Comparison of ENCODE assay signal across 8 cellular contexts in the genomic region with DNA sequence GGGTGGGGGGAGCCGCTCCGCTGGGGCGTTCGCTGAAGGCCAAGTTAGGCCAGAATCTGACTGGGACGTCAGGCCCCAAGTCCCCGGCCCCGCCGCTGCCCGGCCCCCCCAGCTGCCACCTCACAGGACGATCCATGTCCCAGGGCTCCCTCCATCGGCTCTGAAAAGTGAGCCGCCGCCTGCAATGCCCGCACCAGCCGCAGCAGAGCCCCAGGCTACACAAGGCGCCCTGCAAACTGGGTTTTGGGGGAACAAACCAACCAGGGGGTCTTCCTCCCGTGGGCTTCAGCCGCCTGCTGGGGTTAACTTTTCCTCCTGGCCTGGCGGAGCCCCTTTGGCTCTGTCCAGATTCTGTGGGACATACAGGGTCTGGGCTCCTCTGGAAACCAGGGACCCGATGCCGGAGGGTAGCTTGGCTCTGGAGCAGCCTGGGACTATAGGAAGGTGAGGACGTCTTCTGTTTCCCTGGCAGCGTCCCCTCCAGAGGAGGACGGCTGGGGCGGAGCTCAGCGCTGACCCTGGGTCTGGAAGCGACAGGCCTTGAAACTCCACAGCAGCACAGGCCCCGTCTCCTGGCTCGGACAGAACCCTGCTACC. TPM values are rescaled to one million over a fixed set of nuclear protein-coding genes. Genes with fewer than 3 reads are reported as not detected.
DNase-seq lines count a peak whose midpoint lies in the region; ATAC-seq and TF ChIP-seq lines count a peak whose summit lies in the region.

No MANE protein-coding gene starts in this region.

- CTCF ChIA-PET in BJ (lab: Yijun Ruan, JAX) (interaction anchor here (0.6 to 1.6 kb wide), 6 partner anchors 9 to 306 kb away, joined by 3 read pairs; partner anchors contain the start of gene MRPL28), HCT116 (lab: Charles Lee) (no interaction called here)

- BruUV-seq in HCT116 (replicated peaks; lab: Mats Ljungman, UMichigan), result no TSS peak

- TF ChIP-seq POLR2A in HCT116 (IDR thresholded peaks at IDR 0.05; ENCODE audit: borderline replicate concordance, extremely low read depth, insufficient read depth, insufficient read length) (no peak), erythroblast (IDR thresholded peaks at IDR 0.05; ENCODE audit: low read length) (no peak)

- H3K27ac Mint-ChIP-seq in naive B cell, result peak overlapping the region in 3 of 6 donors; percentile 84 to 94 (median 89)

- peak overlapping the region; percentile 58 for H3K27ac ChIP-seq in HCT116 (ENCODE audit: low read depth, low read length)
- H3K27ac ChIP-seq in VCaP, result peak overlapping the region; percentile 24; the same call in 1 of the 2 replicates
- peak overlapping the region in 1 of 2 donors; percentile 22 for H3K27ac ChIP-seq in aorta (ENCODE audit: low read depth in 1 of 2, low read length in 2 of 2)

- RAD21 ChIA-PET in HCT116 (lab: Charles Lee; ENCODE audit: low non-redundant PET in 1 of 2, low total read pairs in 2 of 2, uncharacterized antibody in 2 of 2, unreplicated experiment in 2 of 2), result no interaction called here

- TF ChIP-seq CTCF in BJ (IDR thresholded peaks at IDR 0.05; ENCODE audit: insufficient read depth, low read depth, low read length), result peak; percentile 51
- TF ChIP-seq CTCF in HCT116 (IDR thresholded peaks at IDR 0.05 in 2 of 3, conservative IDR thresholded peaks at IDR 0.05 in 1 of 3; ENCODE audit: borderline replicate concordance in 1 of 3, insufficient read depth in 1 of 3, low read depth in 2 of 3, low read length in 2 of 3), result peak in 2 of 3 experiments; percentile 33 to 35; a peak in 4 of 6 replicates
- peak; percentile 29; the same call in 1 of the 2 replicates for TF ChIP-seq CTCF in VCaP (conservative IDR thresholded peaks at IDR 0.05)

- WGBS in aorta, 2 donors, result 14 to 20% methylated on average over 18 to 29 of the region's 29 CpGs

- no peak for TF ChIP-seq RAD21 in HCT116 (IDR thresholded peaks at IDR 0.05; ENCODE audit: low read depth)

- no peaks in the 10 kb centered on the region for H3K36me3 Mint-ChIP-seq in naive B cell

- H3K9me3 ChIP-seq in HCT116 (ENCODE audit: control insufficient read depth in 1 of 2, insufficient read depth in 1 of 2, low read depth in 1 of 2, low read length in 2 of 2), result no peaks in the 10 kb centered on the region
- no peaks in the 10 kb centered on the region for H3K9me3 ChIP-seq in aorta (ENCODE audit: control insufficient read depth, low read length)

- H3K27me3 Mint-ChIP-seq in naive B cell, result no peaks in the 10 kb centered on the region

- H3K9me2 ChIP-seq in HCT116 (ENCODE audit: insufficient read depth), result no peaks in the 10 kb centered on the region

- H3K9me3 Mint-ChIP-seq in naive B cell, result no peaks in the 10 kb centered on the region

- H3K4me2 ChIP-seq in HCT116 (ENCODE audit: low read length), result peak overlapping the region; percentile 12; the same call in 1 of the 2 replicates

- H3K27me3 ChIP-seq in BJ (ENCODE audit: control insufficient read depth, insufficient read depth, low read length) (no peaks in the 10 kb centered on the region), HCT116 (ENCODE audit: insufficient read depth, low read length) (no peaks in the 10 kb centered on the region), aorta (ENCODE audit: control insufficient read depth in 1 of 2, insufficient read depth in 2 of 2, low read length in 1 of 2) (no peaks in the 10 kb centered on the region)

- H3K4me1 Mint-ChIP-seq in naive B cell, result peaks cover 21 to 44% (median 22%) of the 10 kb centered on the region in 3 donors

- no peaks in the 10 kb centered on the region for H4K20me1 ChIP-seq in HCT116 (ENCODE audit: insufficient read depth)

- H3K4me3 ChIP-seq in BJ (ENCODE audit: low read depth, low read length) (no peak overlapping the region; the same call in 1 of the 2 replicates), HCT116 (replicated peaks in 1 of 2; ENCODE audit: low read depth in 1 of 2, low read length in 2 of 2) (no peak overlapping the region), aorta (ENCODE audit: low read length in 2 of 2) (no peak overlapping the region)

- no peak overlapping the region for H3K9ac ChIP-seq in HCT116 (ENCODE audit: low read length)

- H3K4me1 ChIP-seq in HCT116 (ENCODE audit: control insufficient read depth in 1 of 2, insufficient read depth in 2 of 2, low read length in 2 of 2), result peaks cover 3 to 22% of the 10 kb centered on the region in 2 experiments; a peak in 2 of 4 replicates
- no peaks in the 10 kb centered on the region for H3K4me1 ChIP-seq in aorta (ENCODE audit: control insufficient read depth in 1 of 2, insufficient read depth in 2 of 2, low read length in 2 of 2)

- POLR2A ChIA-PET in BJ (lab: Charles Lee) (no interaction called here), HCT116 (lab: Charles Lee) (no interaction called here)

- DNase-seq in BJ (ENCODE audit: low read depth) (no peak), HCT116 (ENCODE audit: low read depth, low spot score) (peak; percentile 28), erythroblast (lab: John Stamatoyannopoulos, UW) (peak; percentile 71 to 83), naive B cell (peak; percentile 25), aorta (peak; percentile 86 to 93)

- peak; percentile 46 for ATAC-seq in HCT116
- no peak for ATAC-seq in naive B cell (ENCODE audit: low read depth in 2 of 2)
- peak; percentile 58 for ATAC-seq in aorta (ENCODE audit: low FRiP score)
- ATAC-seq in GM19463 (IDR thresholded peaks at IDR 0.05; ENCODE audit: unreplicated experiment), result no peak
- ATAC-seq in HG03354 (IDR thresholded peaks at IDR 0.05; ENCODE audit: poor library complexity, severe bottlenecking, unreplicated experiment), result no peak

- H3K79me2 ChIP-seq in HCT116 (ENCODE audit: insufficient read depth, low read length), result no peaks in the 10 kb centered on the region

- peak overlapping the region; percentile 69 to 96 (median 80) for H3K4me3 Mint-ChIP-seq in naive B cell

- H3K36me3 ChIP-seq in BJ (ENCODE audit: control insufficient read depth, insufficient read depth, low read length), result peaks cover 10% of the 10 kb centered on the region
- no peaks in the 10 kb centered on the region for H3K36me3 ChIP-seq in HCT116 (ENCODE audit: control insufficient read depth in 1 of 2, insufficient read depth in 2 of 2, low read length in 2 of 2)
- no peaks in the 10 kb centered on the region for H3K36me3 ChIP-seq in aorta (ENCODE audit: control insufficient read depth in 1 of 2, insufficient read depth in 2 of 2, low read length in 1 of 2)

- H2AFZ ChIP-seq in HCT116 (ENCODE audit: low read depth, low read length, poor library complexity, severe bottlenecking), result no peak overlapping the region

- intact Hi-C loops in HCT116 (cut with micrococcal nuclease) (loop anchor here (10.0 kb wide), 1 partner anchor 97 kb away; no protein-coding TSS in a partner anchor), aorta (cut with DNase I) (loop anchor here in 1 of 2 donors (10.0 kb wide), 1 partner anchor 267 kb away; the partner anchor contains the start of gene RHOT2)

TF ChIP-seq in HCT116, 20 proteins besides CTCF, POLR2A, EP300 and RAD21 (continues in another document):
- no peak for TF ChIP-seq POLR2AphosphoS5 (IDR thresholded peaks at IDR 0.05; ENCODE audit: low read depth, low read length)
- TF ChIP-seq, protein P1, sequence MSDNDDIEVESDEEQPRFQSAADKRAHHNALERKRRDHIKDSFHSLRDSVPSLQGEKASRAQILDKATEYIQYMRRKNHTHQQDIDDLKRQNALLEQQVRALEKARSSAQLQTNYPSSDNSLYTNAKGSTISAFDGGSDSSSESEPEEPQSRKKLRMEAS (IDR thresholded peaks at IDR 0.05), result no peak
- TF ChIP-seq SP1 (IDR thresholded peaks at IDR 0.05; ENCODE audit: low read depth), result no peak
- no peak for TF ChIP-seq SRF (IDR thresholded peaks at IDR 0.05; ENCODE audit: low read depth)
- TF ChIP-seq, protein P2, sequence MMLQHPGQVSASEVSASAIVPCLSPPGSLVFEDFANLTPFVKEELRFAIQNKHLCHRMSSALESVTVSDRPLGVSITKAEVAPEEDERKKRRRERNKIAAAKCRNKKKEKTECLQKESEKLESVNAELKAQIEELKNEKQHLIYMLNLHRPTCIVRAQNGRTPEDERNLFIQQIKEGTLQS (IDR thresholded peaks at IDR 0.05), result no peak
- no peak for TF ChIP-seq EZH2phosphoT487 (IDR thresholded peaks at IDR 0.05; ENCODE audit: borderline replicate concordance)

RNA-seq across cellular contexts. Expression of gene NME4, which starts 0.8 kb away (rescaled TPM):
- polyA plus RNA-seq in BJ (2011; rRNA removed), result 227 and 290 TPM in 2 replicates
- 83.9 and 109 TPM in 2 replicates for polyA minus RNA-seq in BJ (2011; rRNA and poly(A)+ RNA removed)
- 68.2 TPM for total RNA-seq in HCT116 (2021; ENCODE audit: unreplicated experiment)
- polyA plus RNA-seq in HCT116 (2012), result 84.8 and 86.0 TPM in 2 replicates
- 100 to 1,000 TPM in 1 of 6 donors, 10 to 100 TPM in 5; 56.9 to 104 (median 65.1) TPM for polyA plus RNA-seq in naive B cell (ENCODE audit: low read depth in 6 of 6)
- 10 to 100 TPM; 65.6 to 81.9 TPM for total RNA-seq in aorta
- polyA plus RNA-seq in aorta, result 100 to 1,000 TPM in 1 of 2 donors, 10 to 100 TPM in 1; 95.5 to 128 TPM

RNA-seq across cellular contexts. Expression of gene DECR2, which starts 3.9 kb away (rescaled TPM):
- 14.7 and 23.6 TPM in 2 replicates for polyA plus RNA-seq in BJ (2011; rRNA removed)
- polyA minus RNA-seq in BJ (2011; rRNA and poly(A)+ RNA removed), result 8.3 and 11.2 TPM in 2 replicates
- total RNA-seq in HCT116 (2021; ENCODE audit: unreplicated experiment), result 17.1 TPM
- 13.6 and 15.8 TPM in 2 replicates for polyA plus RNA-seq in HCT116 (2012)
- polyA plus RNA-seq in naive B cell (ENCODE audit: low read depth in 6 of 6), result 1 to 10 TPM; 3.8 to 9.4 (median 5.2) TPM
- 10 to 100 TPM; 10.9 to 15.9 TPM for total RNA-seq in aorta
- 10 to 100 TPM; 16.2 to 21.8 TPM for polyA plus RNA-seq in aorta

RNA-seq across cellular contexts. Expression of gene PGAP6, which starts 16.1 kb away (rescaled TPM):
- 65.2 and 131 TPM in 2 replicates for polyA plus RNA-seq in BJ (2011; rRNA removed)
- 75.0 and 127 TPM in 2 replicates for polyA minus RNA-seq in BJ (2011; rRNA and poly(A)+ RNA removed)
- 35.4 TPM for total RNA-seq in HCT116 (2021; ENCODE audit: unreplicated experiment)
- polyA plus RNA-seq in HCT116 (2012), result 37.4 and 48.1 TPM in 2 replicates
- polyA plus RNA-seq in naive B cell (ENCODE audit: low read depth in 6 of 6), result 10 to 100 TPM in 5 of 6 donors, 1 to 10 TPM in 1; 7.1 to 24.3 (median 17.2) TPM
- total RNA-seq in aorta, result 10 to 100 TPM; 38.9 to 39.0 TPM
- 10 to 100 TPM; 27.4 to 41.4 TPM for polyA plus RNA-seq in aorta

RNA-seq across cellular contexts. Expression of gene MRPL28, which starts 27.5 kb away (rescaled TPM):
- polyA plus RNA-seq in BJ (2011; rRNA removed) (143 and 188 TPM in 2 replicates), naive B cell (ENCODE audit: low read depth in 6 of 6) (10 to 100 TPM; 60.1 to 76.8 (median 65.7) TPM), aorta (100 to 1,000 TPM in 1 of 2 donors, 10 to 100 TPM in 1; 42.6 to 107 TPM)
- 22.3 and 33.3 TPM in 2 replicates for polyA minus RNA-seq in BJ (2011; rRNA and poly(A)+ RNA removed)
- total RNA-seq in HCT116 (2021; ENCODE audit: unreplicated experiment) (61.4 TPM), aorta (10 to 100 TPM; 35.5 to 38.0 TPM)
- 68.8 and 76.4 TPM in 2 replicates for polyA plus RNA-seq in HCT116 (2012)

RNA-seq across cellular contexts. Expression of gene RAB11FIP3, which starts 27.6 kb away (rescaled TPM):
- 8.6 and 13.3 TPM in 2 replicates for polyA plus RNA-seq in BJ (2011; rRNA removed)
- polyA minus RNA-seq in BJ (2011; rRNA and poly(A)+ RNA removed), result 9.6 and 12.4 TPM in 2 replicates
- 12.8 TPM for total RNA-seq in HCT116 (2021; ENCODE audit: unreplicated experiment)
- polyA plus RNA-seq in HCT116 (2012), result 8.8 and 9.8 TPM in 2 replicates
- 1 to 10 TPM; 1.0 to 4.8 (median 1.9) TPM for polyA plus RNA-seq in naive B cell (ENCODE audit: low read depth in 6 of 6)
- total RNA-seq in aorta, result 10 to 100 TPM; 60.5 to 63.3 TPM
- polyA plus RNA-seq in aorta, result 10 to 100 TPM; 22.0 to 68.8 TPM

Comparison
In these comparisons a context has a peak if more than half of its experiments do, and no peak if none do; other contexts are left out.
1. ATAC-seq: peak in HCT116 (single experiment) and aorta (single experiment); none in naive B cell (0 of 2), GM19463 (single experiment) and HG03354 (single experiment).
2. Peak in every context shown above with its lines, with median percentiles within 50 percentile points of each other: CTCF ChIP-seq.